Comparison of ENCODE assay signal across 8 cellular contexts in the genomic region with DNA sequence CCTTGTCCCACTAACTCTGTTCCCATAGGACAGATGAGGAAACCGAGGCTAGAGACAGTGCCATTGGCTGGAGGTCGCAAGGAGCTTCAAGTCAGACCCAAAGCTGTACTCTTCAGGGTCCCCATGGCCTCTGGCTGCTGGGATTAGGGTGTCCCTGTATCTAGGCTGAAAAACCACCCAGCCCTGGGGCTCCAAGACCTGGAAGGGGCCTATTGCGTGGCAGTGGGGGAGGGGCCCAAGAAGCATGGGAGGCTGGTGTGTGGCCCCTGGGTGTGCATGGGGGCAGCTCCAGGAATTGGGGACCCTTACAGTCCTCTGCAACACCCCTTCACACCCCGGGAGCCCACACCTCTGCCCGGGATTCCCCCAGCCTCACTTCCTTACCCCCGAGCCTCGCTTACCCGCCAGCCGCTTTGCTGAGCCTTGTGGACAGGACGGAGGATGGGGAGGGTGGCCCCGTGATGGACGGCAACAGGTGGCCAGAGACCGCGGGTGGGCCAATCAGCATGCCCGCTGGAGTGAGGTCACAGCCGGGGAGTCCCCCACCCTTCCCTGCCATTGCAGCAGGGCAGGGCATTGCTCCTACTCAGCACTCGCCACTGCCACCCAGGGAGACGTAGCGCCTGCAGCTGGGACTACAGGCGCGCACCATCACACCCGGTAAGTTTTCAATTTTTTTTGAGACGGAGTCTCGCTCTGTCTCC. TPM values are rescaled to one million over a fixed set of nuclear protein-coding genes. Genes with fewer than 3 reads are reported as not detected.
A peak's percentile ranks its signal among the peaks of the same experiment; 100 is the strongest.
DNase-seq lines count a peak whose midpoint lies in the region; ATAC-seq and TF ChIP-seq lines count a peak whose summit lies in the region.

Gene JSRP1 (minus strand): TSS at position 436 of the 704 bp plus-strand sequence. CDS start 1,103 bp downstream, outside the sequence.

- peak; percentile 29 for DNase-seq in BE2C
- DNase-seq in GM06990 (ENCODE audit: extremely low read depth, insufficient read length): peak; percentile 49
- peak; percentile 85 for DNase-seq in RKO (ENCODE audit: low spot score)
- peak; percentile 56 for DNase-seq in kidney tubule cell (ENCODE audit: low spot score)
- DNase-seq in T1000 (lab: John Stamatoyannopoulos, UW): no peak
- no peak for DNase-seq in stimulated activated CD8-positive, alpha-beta memory T cell treated with anti-CD3 and anti-CD28 coated beads, Interleukin-4, amount 100 ng/mL, for 48 hours

- H3K36me3 ChIP-seq in BE2C (peaks cover 5% of the 10 kb centered on the region; the same call in 1 of the 2 replicates), GM06990 (ENCODE audit: control insufficient read depth, insufficient read depth, low read length) (no peaks in the 10 kb centered on the region)

- TF ChIP-seq CTCF in BE2C (IDR thresholded peaks at IDR 0.05; ENCODE audit: low read depth, low read length) (no peak), GM06990 (IDR thresholded peaks at IDR 0.05; ENCODE audit: insufficient read depth, low read length, poor library complexity, severe bottlenecking) (peak; percentile 27)

- H3K4me3 ChIP-seq in BE2C (ENCODE audit: low read depth, low read length) (no peak within 1 kb of the TSS), GM06990 (replicated peaks; ENCODE audit: low read depth, low read length) (peak within 1 kb of the TSS; percentile 52)

- H3K27me3 ChIP-seq in BE2C: no peaks in the 10 kb centered on the region
- no peaks in the 10 kb centered on the region; the same call in 1 of the 2 replicates for H3K27me3 ChIP-seq in GM06990 (replicated peaks; ENCODE audit: control insufficient read depth, insufficient read depth, low read length)

- ATAC-seq in HG02642 (IDR thresholded peaks at IDR 0.05; ENCODE audit: poor library complexity, unreplicated experiment) (no peak), HG03378 (IDR thresholded peaks at IDR 0.05; ENCODE audit: unreplicated experiment) (no peak)

- H3K4me1 ChIP-seq in BE2C: no peaks in the 10 kb centered on the region

- no peaks in the 10 kb centered on the region for H3K9me3 ChIP-seq in BE2C

RNA-seq across cellular contexts. Expression of gene JSRP1, which starts in this region (rescaled TPM):
- polyA plus RNA-seq in BE2C (2012; ENCODE audit: insufficient read depth, insufficient read length, low read depth): 1.2 TPM

Comparison
In these comparisons a context has a peak if more than half of its experiments do, and no peak if none do; other contexts are left out.
1. DNase-seq: peak in BE2C (single experiment), GM06990 (single experiment), RKO (single experiment) and kidney tubule cell (single experiment); none in T1000 (single experiment) and stimulated activated CD8-positive, alpha-beta memory T cell treated with anti-CD3 and anti-CD28 coated beads, Interleukin-4, amount 100 ng/mL, for 48 hours (single experiment).